In genomic region chr17:7004398-7005253, GRCh38 we compare ENCODE assay signal across 7 cellular contexts. TPM values are rescaled to one million over a fixed set of nuclear protein-coding genes. Genes with fewer than 3 reads are reported as not detected.
A peak's percentile ranks its signal among the peaks of the same experiment; 100 is the strongest.
DNase-seq lines count a peak whose midpoint lies in the region; ATAC-seq and TF ChIP-seq lines count a peak whose summit lies in the region.

No MANE protein-coding gene starts in this region.

- no peak overlapping the region for H3K27ac Mint-ChIP-seq in activated CD8-positive, alpha-beta T cell treated with anti-CD3 and anti-CD28 coated beads for 36 hours

- POLR2A ChIA-PET in activated CD8-positive, alpha-beta T cell treated with anti-CD3 and anti-CD28 coated beads for 36 hours (lab: Charles Lee) = interaction anchor here (1.0 to 1.5 kb wide), 5 partner anchors 9 to 161 kb away, joined by 3 to 9 read pairs (median 3); no protein-coding TSS in a partner anchor

- H3K4me1 Mint-ChIP-seq in activated CD8-positive, alpha-beta T cell treated with anti-CD3 and anti-CD28 coated beads for 36 hours (ENCODE audit: low read depth) = peaks cover 21% of the 10 kb centered on the region

- DNase-seq in ELF-1 (ENCODE audit: low read depth, low spot score) (peak; percentile 58), NCI-H446 (lab: John Stamatoyannopoulos, UW) (peak; percentile 45 to 67), germinal center (ENCODE audit: low spot score) (peak; percentile 71), putamen (ENCODE audit: low spot score) (peak; percentile 45)
- DNase-seq in activated CD8-positive, alpha-beta T cell treated with anti-CD3 and anti-CD28 coated beads for 36 hours = peak; percentile 52

- peak; percentile 49 for ATAC-seq in HG02973 (IDR thresholded peaks at IDR 0.05; ENCODE audit: unreplicated experiment)
- peak; percentile 95 for ATAC-seq in activated CD8-positive, alpha-beta T cell treated with anti-CD3 and anti-CD28 coated beads for 36 hours
- no peak for ATAC-seq in GM21447 (IDR thresholded peaks at IDR 0.05; ENCODE audit: unreplicated experiment)

- no peaks in the 10 kb centered on the region for H3K27me3 Mint-ChIP-seq in activated CD8-positive, alpha-beta T cell treated with anti-CD3 and anti-CD28 coated beads for 36 hours

- no peak overlapping the region for H3K4me3 Mint-ChIP-seq in activated CD8-positive, alpha-beta T cell treated with anti-CD3 and anti-CD28 coated beads for 36 hours

- CTCF ChIA-PET in activated CD8-positive, alpha-beta T cell treated with anti-CD3 and anti-CD28 coated beads for 36 hours (lab: Charles Lee) = interaction anchor here (0.6 to 14.2 kb wide), 45 partner anchors 8 to 338 kb away, joined by 3 to 284 read pairs (median 4); partner anchors contain the start of genes ALOX12 and RNASEK

- H3K36me3 Mint-ChIP-seq in activated CD8-positive, alpha-beta T cell treated with anti-CD3 and anti-CD28 coated beads for 36 hours (ENCODE audit: low read depth) = peaks cover 18% of the 10 kb centered on the region

- peak; percentile 90 for TF ChIP-seq CTCF in activated CD8-positive, alpha-beta T cell treated with anti-CD3 and anti-CD28 coated beads for 36 hours (IDR thresholded peaks at IDR 0.05)

- no peaks in the 10 kb centered on the region for H3K9me3 Mint-ChIP-seq in activated CD8-positive, alpha-beta T cell treated with anti-CD3 and anti-CD28 coated beads for 36 hours

- intact Hi-C loops in activated CD8-positive, alpha-beta T cell treated with anti-CD3 and anti-CD28 coated beads for 36 hours (cut with micrococcal nuclease) = loop anchor here (2.0 kb wide), 1 partner anchor 94 kb away; no protein-coding TSS in a partner anchor

RNA-seq across cellular contexts. Expression of gene RNASEK, which starts 7.8 kb away (rescaled TPM):
- total RNA-seq in activated CD8-positive, alpha-beta T cell treated with anti-CD3 and anti-CD28 coated beads for 36 hours = 100 to 1,000 TPM in 1 of 2 experiments, 10 to 100 TPM in 1; 98.4 to 107 TPM

RNA-seq across cellular contexts. Expression of gene ALOX12, which starts 8.8 kb away (rescaled TPM):
- not detected for total RNA-seq in activated CD8-positive, alpha-beta T cell treated with anti-CD3 and anti-CD28 coated beads for 36 hours

RNA-seq across cellular contexts. Expression of gene BCL6B, which starts 18.2 kb away (rescaled TPM):
- 1 to 10 TPM; 1.2 to 2.4 TPM for total RNA-seq in activated CD8-positive, alpha-beta T cell treated with anti-CD3 and anti-CD28 coated beads for 36 hours

RNA-seq across cellular contexts. Expression of gene SLC16A13, which starts 31.2 kb away (rescaled TPM):
- 1 to 10 TPM; 4.8 to 5.9 TPM for total RNA-seq in activated CD8-positive, alpha-beta T cell treated with anti-CD3 and anti-CD28 coated beads for 36 hours

RNA-seq across cellular contexts. Expression of gene SLC16A11, which starts 39.3 kb away (rescaled TPM):
- total RNA-seq in activated CD8-positive, alpha-beta T cell treated with anti-CD3 and anti-CD28 coated beads for 36 hours = 1 to 10 TPM; 3.1 to 3.4 TPM
